8 cellular contexts compared by ENCODE assay signal in the genomic region with DNA sequence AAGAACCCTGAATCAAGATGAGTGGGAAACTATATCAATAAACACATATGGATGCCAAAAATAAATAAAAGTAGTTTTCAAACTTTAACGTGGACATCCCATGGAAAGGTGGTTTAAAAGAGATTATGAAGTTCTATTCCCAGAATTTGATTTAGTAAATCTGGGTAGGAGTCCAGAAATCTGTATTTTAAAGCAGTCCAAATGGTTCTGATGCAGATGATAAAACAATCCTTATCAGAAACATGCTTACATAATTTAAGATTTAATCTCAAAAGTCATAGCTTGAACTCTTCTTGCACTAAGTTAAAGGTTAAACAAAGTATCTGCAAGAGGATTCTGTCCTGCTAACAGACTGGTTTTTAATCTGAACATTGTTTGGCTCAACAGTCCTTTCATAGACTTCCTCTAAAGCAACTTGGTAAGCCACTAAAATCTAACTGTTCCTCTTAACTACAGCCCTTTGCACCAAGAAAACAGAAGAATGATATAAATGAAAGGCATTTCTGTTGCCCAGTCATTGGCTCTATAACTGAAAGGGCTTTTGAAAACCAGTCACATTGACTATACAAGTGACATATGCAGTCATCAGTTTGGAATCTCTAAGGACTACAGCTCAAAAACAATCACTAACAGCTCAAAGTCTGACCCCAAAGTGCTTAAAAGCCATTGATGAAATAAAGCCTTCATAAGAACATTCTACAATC. TPM values are rescaled to one million over a fixed set of nuclear protein-coding genes. Genes with fewer than 3 reads are reported as not detected.
DNase-seq lines count a peak whose midpoint lies in the region; FAIRE-seq and TF ChIP-seq lines count a peak whose summit lies in the region.

No MANE protein-coding gene starts in this region.

- H3K4me3 ChIP-seq in fibroblast of villous mesenchyme (ENCODE audit: low read depth, low read length) (no peak overlapping the region), WERI-Rb-1 (ENCODE audit: low read depth, low read length) (no peak overlapping the region)

- no peak overlapping the region for H3K27ac ChIP-seq in WERI-Rb-1

- no peaks in the 10 kb centered on the region for H3K27me3 ChIP-seq in WERI-Rb-1 (ENCODE audit: insufficient read depth, low read depth, severe bottlenecking)

- FAIRE-seq in RCC 7860 (lab: Jason Lieb, UNC), result peak; percentile 78

- H3K36me3 ChIP-seq in WERI-Rb-1, result no peaks in the 10 kb centered on the region

- H3K9me3 ChIP-seq in WERI-Rb-1 (ENCODE audit: severe bottlenecking), result no peaks in the 10 kb centered on the region

- TF ChIP-seq CTCF in fibroblast of villous mesenchyme (IDR thresholded peaks at IDR 0.05; ENCODE audit: insufficient read depth, low read depth, low read length) (no peak), WERI-Rb-1 (IDR thresholded peaks at IDR 0.05; ENCODE audit: low read depth, low read length) (no peak)

- DNase-seq in EH (ENCODE audit: low read depth) (peak; percentile 94), RCC 7860 (ENCODE audit: low spot score) (peak; percentile 93), fibroblast of villous mesenchyme (ENCODE audit: low read depth) (peak; percentile 76), pons (ENCODE audit: low spot score) (peak; percentile 93), WERI-Rb-1 (no peak), cerebellar cortex (ENCODE audit: low spot score) (no peak)
- no peak for DNase-seq in activated T-cell treated with anti-CD3 and anti-CD28 coated beads, Interleukin-2, amount 50 U/mL, for 1 hour
- no peak for DNase-seq in activated CD8-positive, alpha-beta memory T cell treated with anti-CD3 and anti-CD28 coated beads, Interleukin-2, amount 50 U/mL, for 48 hours

RNA-seq across cellular contexts. Expression of a gene that starts 23.4 kb away (rescaled TPM):
- total RNA-seq in fibroblast of villous mesenchyme, result 111 and 127 TPM in 2 replicates

Comparison
In these comparisons a context has a peak if more than half of its experiments do, and no peak if none do; other contexts are left out.
1. DNase-seq: peak in EH (single experiment), RCC 7860 (single experiment), fibroblast of villous mesenchyme (single experiment) and pons (single experiment); none in WERI-Rb-1 (single experiment), cerebellar cortex (single experiment), activated T-cell treated with anti-CD3 and anti-CD28 coated beads, Interleukin-2, amount 50 U/mL, for 1 hour (single experiment) and activated CD8-positive, alpha-beta memory T cell treated with anti-CD3 and anti-CD28 coated beads, Interleukin-2, amount 50 U/mL, for 48 hours (single experiment).